In the genomic region with DNA sequence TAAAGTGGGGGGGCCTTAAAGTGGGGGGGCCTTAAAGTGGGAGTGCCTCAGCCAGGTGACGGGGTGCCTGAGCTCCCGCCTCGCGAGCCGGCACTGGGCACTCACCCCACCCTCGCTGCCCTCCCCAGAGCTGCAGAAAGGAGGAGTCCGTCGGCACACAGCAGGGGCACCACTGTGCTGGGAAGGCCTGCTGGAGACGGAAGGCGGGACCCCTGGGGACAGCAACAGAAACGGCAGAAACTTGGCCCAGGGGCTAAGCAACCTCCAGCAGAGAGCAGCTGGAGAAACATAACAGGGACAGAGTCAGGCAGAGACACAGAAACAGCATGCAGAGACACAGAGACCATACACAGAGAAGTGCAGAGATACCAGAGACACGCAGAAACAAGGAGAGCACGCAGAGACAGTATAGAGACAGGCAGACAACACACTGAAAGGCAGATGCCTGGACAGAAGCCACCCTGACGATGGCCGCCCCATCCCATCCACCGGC, we compare ENCODE assay signal across 26 cellular contexts. TPM values are rescaled to one million over a fixed set of nuclear protein-coding genes. Genes with fewer than 3 reads are reported as not detected.
DNase-seq lines count a peak whose midpoint lies in the region; ATAC-seq, FAIRE-seq and TF ChIP-seq lines count a peak whose summit lies in the region.
"Had no signal": no experiment of that assay in that cellular context is flagged by ENCODE, and none has a peak within 500 bp of the region (broad histone marks: within the 10 kb centered on the region; RNA-seq: fewer than 3 reads in every experiment).

No MANE protein-coding gene starts in this region.

- H3K9me3 ChIP-seq in right atrium auricular region = no peaks in the 10 kb centered on the region
- H3K9me3 ChIP-seq in NT2/D1 (ENCODE audit: insufficient read depth, low read length) = no peaks in the 10 kb centered on the region
- H3K9me3 ChIP-seq: prostate gland, spleen had no signal

- TF ChIP-seq CTCF in right atrium auricular region (IDR thresholded peaks at IDR 0.05) = no peak

- no peaks in the 10 kb centered on the region for H3K27me3 ChIP-seq in right atrium auricular region
- no peaks in the 10 kb centered on the region for H3K27me3 ChIP-seq in NT2/D1 (ENCODE audit: insufficient read depth, insufficient read length)
- H3K27me3 ChIP-seq: cardiac muscle cell, dorsolateral prefrontal cortex had no signal

- H3K27ac ChIP-seq in right atrium auricular region = no peak overlapping the region
- H3K27ac ChIP-seq: cardiac muscle cell, dorsolateral prefrontal cortex, prostate gland, spleen had no signal

- H3K4me3 ChIP-seq in right atrium auricular region (no peak overlapping the region), NT2/D1 (ENCODE audit: insufficient read length, low read depth) (no peak overlapping the region)
- H3K4me3 ChIP-seq: cardiac muscle cell, dorsolateral prefrontal cortex, prostate gland, spleen had no signal

- ATAC-seq in left ventricle myocardium superior (peak; percentile 7), HG03139 (IDR thresholded peaks at IDR 0.05; ENCODE audit: unreplicated experiment) (no peak)
- ATAC-seq: natural killer cell treated with Interleukin-12 subunit alpha and Interleukin-12 subunit beta and Interleukin-15 and Interleukin-18, amount 100 ng/mL, for 72 hours had no signal

- intact Hi-C loops in left ventricle myocardium superior (cut with micrococcal nuclease) = no loop called here

- no peak for FAIRE-seq in H54 (lab: Jason Lieb, UNC)
- FAIRE-seq: frontal cortex had no signal

- H3K36me3 ChIP-seq in right atrium auricular region (peaks cover 20% of the 10 kb centered on the region), NT2/D1 (ENCODE audit: insufficient read depth, insufficient read length, low read length) (peaks cover 36% of the 10 kb centered on the region)
- H3K36me3 ChIP-seq: prostate gland had no signal

- DNase-seq in left ventricle myocardium superior (peak; percentile 61), right atrium auricular region (ENCODE audit: low spot score) (no peak), NT2/D1 (ENCODE audit: low read depth, low spot score) (no peak), fibroblast of gingiva (ENCODE audit: low read depth) (peak; percentile 55), H54 (ENCODE audit: insufficient read length, low spot score) (no peak), NAMALWA (ENCODE audit: low spot score) (no peak)
- DNase-seq in activated CD4-positive, alpha-beta T cell treated with anti-CD3 and anti-CD28 coated beads for 48 hours = no peak
- DNase-seq: activated CD4-positive, alpha-beta T cell treated with anti-CD3 and anti-CD28 coated beads, Interleukin-2, amount 10 ng/mL, durations not matched to agents 24 days and 14 days; activated effector memory CD4-positive, alpha-beta T cell treated with Interleukin-2 at 50 U/mL for 16 hours; CD8-positive, alpha-beta memory T cell; DMS79 treated with DMSO at 0.1 percent for 48 hours; dorsolateral prefrontal cortex; mesendoderm; NCI-H1694; NK-92 treated with Interleukin-12 subunit alpha and Interleukin-12 subunit beta, amount 100 ng/mL, for 24 hours; spleen; stimulated activated CD8-positive, alpha-beta memory T cell treated with anti-CD3 and anti-CD28 coated beads, Interleukin-4, amount 100 ng/mL, for 48 hours had no signal

- no peak for TF ChIP-seq POLR2A in H54 (IDR thresholded peaks at IDR 0.05; ENCODE audit: low read depth, low read length)

- peak overlapping the region; percentile 12 for H3K9ac ChIP-seq in NT2/D1 (ENCODE audit: insufficient read length, low read depth)

- H3K4me1 ChIP-seq in right atrium auricular region = peaks cover 0 to 24% of the 10 kb centered on the region in 2 donors
- peaks cover 34% of the 10 kb centered on the region for H3K4me1 ChIP-seq in NT2/D1 (ENCODE audit: insufficient read depth, insufficient read length)
- H3K4me1 ChIP-seq: prostate gland had no signal

RNA-seq across cellular contexts. Expression of a gene that starts 7.9 kb away (rescaled TPM):
- total RNA-seq in left ventricle myocardium superior (252 TPM), right atrium auricular region (100 to 1,000 TPM; 133 to 652 TPM)

RNA-seq across cellular contexts. Expression of a gene that starts 15.2 kb away (rescaled TPM):
- total RNA-seq in left ventricle myocardium superior (1.5 TPM), right atrium auricular region (under 1 TPM; 0.67 to 0.83 TPM)
- total RNA-seq: activated CD4-positive, alpha-beta T cell treated with anti-CD3 and anti-CD28 coated beads, Interleukin-2, amount 10 ng/mL, durations not matched to agents 24 days and 14 days; cardiac muscle cell; CD8-positive, alpha-beta memory T cell; epithelial cell of proximal tubule; frontal cortex; natural killer cell treated with Interleukin-12 subunit alpha and Interleukin-12 subunit beta and Interleukin-15 and Interleukin-18, amount 100 ng/mL, for 72 hours; urinary bladder had no signal

RNA-seq across cellular contexts. Expression of a gene that starts 25.6 kb away (rescaled TPM):
- 23.7 TPM for total RNA-seq in left ventricle myocardium superior
- total RNA-seq in right atrium auricular region = 10 to 100 TPM; 17.7 to 26.5 TPM

RNA-seq across cellular contexts. Expression of a gene that starts 25.9 kb away (rescaled TPM):
- total RNA-seq in left ventricle myocardium superior = not detected
- not detected for total RNA-seq in right atrium auricular region
- total RNA-seq: activated CD4-positive, alpha-beta T cell treated with anti-CD3 and anti-CD28 coated beads, Interleukin-2, amount 10 ng/mL, durations not matched to agents 24 days and 14 days; cardiac muscle cell; CD8-positive, alpha-beta memory T cell; dorsolateral prefrontal cortex; epithelial cell of proximal tubule; frontal cortex; kidney epithelial cell; natural killer cell treated with Interleukin-12 subunit alpha and Interleukin-12 subunit beta and Interleukin-15 and Interleukin-18, amount 100 ng/mL, for 72 hours; prostate gland; spleen; subcutaneous adipose tissue; urinary bladder had no signal

RNA-seq across cellular contexts. Expression of a gene that starts 26.5 kb away (rescaled TPM):
- not detected for total RNA-seq in left ventricle myocardium superior
- total RNA-seq in right atrium auricular region = not detected
- total RNA-seq: activated CD4-positive, alpha-beta T cell treated with anti-CD3 and anti-CD28 coated beads, Interleukin-2, amount 10 ng/mL, durations not matched to agents 24 days and 14 days; CD8-positive, alpha-beta memory T cell; epithelial cell of proximal tubule; kidney epithelial cell; natural killer cell treated with Interleukin-12 subunit alpha and Interleukin-12 subunit beta and Interleukin-15 and Interleukin-18, amount 100 ng/mL, for 72 hours; subcutaneous adipose tissue had no signal

Comparison
In these comparisons a context has a peak if more than half of its experiments do, and no peak if none do; other contexts are left out.
1. DNase-seq: peak in left ventricle myocardium superior (single experiment) and fibroblast of gingiva (single experiment); none in right atrium auricular region (single experiment), NT2/D1 (single experiment), H54 (single experiment), NAMALWA (single experiment) and activated CD4-positive, alpha-beta T cell treated with anti-CD3 and anti-CD28 coated beads for 48 hours (single experiment).